Comparison of ENCODE assay signal across 12 cellular contexts in the genomic region with DNA sequence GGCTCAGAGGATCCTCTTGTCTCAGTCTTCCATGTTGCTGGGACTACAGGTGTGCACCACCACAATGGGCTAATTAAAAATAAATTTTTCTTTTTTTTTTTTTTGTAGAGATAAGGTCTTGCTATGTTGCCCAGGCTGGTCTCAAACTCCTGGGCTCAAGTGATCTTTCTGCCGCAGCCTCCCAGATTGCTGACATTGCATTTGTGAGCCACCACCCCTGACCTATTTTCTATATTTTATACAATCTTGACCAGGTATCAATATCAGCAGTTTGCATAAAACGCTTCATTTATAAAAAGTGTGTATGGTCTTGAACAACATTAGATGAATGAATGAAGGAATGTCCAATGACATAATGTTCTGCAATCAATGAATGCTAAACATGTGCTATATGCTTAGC. TPM values are rescaled to one million over a fixed set of nuclear protein-coding genes. Genes with fewer than 3 reads are reported as not detected.
"Had no signal": no experiment of that assay in that cellular context is flagged by ENCODE, and none has a peak within 500 bp of the region (broad histone marks: within the 10 kb centered on the region; RNA-seq: fewer than 3 reads in every experiment).

No MANE protein-coding gene starts in this region.

- ATAC-seq: GM23338, HCT116 had no signal

- H3K4me2 ChIP-seq: GM23338, KMS-11 had no signal

- H3K9ac ChIP-seq: KMS-11 had no signal

- H3K4me3 ChIP-seq: GM23338 had no signal

- FAIRE-seq: H1, H54, HTR-8/SVneo had no signal

- H3K27ac ChIP-seq: KMS-11 had no signal

- DNase-seq: H9, HFFc6, Karpas-422, KBM-7 had no signal

- H2AFZ ChIP-seq: GM23338 had no signal

RNA-seq across cellular contexts. Expression of a gene that starts 32.5 kb away (rescaled TPM):
- total RNA-seq: GM23338, H1, H9, HFFc6, HT-29, LHCN-M2 had no signal
- polyA plus RNA-seq: GM23338, H1 had no signal
